ENCODE assay signal across 1 cellular context in genomic region chr20:25178563-25179438, GRCh38.
TF ChIP-seq lines count a peak whose summit lies in the region.

No MANE protein-coding gene starts in this region.

TF ChIP-seq in GM12878, 131 proteins besides CTCF, POLR2A, EP300 and RAD21 (continued from another document):
- TF ChIP-seq BRCA1 (IDR thresholded peaks at IDR 0.05; ENCODE audit: low read depth, low read length) = no peak
- peak; percentile 40; the same call in 1 of the 2 replicates for TF ChIP-seq FOXK2 (IDR thresholded peaks at IDR 0.05)
- TF ChIP-seq SREBF2 (IDR thresholded peaks at IDR 0.05; ENCODE audit: low read length) = no peak
- TF ChIP-seq ATF3 (IDR thresholded peaks at IDR 0.05; ENCODE audit: borderline replicate concordance, extremely low read depth, low read depth, low read length) = no peak
- no peak for TF ChIP-seq JUNB (IDR thresholded peaks at IDR 0.05)
- no peak for TF ChIP-seq CHD4 (IDR thresholded peaks at IDR 0.05)
- no peak for TF ChIP-seq TCF3 (IDR thresholded peaks at IDR 0.05; ENCODE audit: borderline replicate concordance, insufficient read depth, low read depth, low read length)
- TF ChIP-seq CREB1 (IDR thresholded peaks at IDR 0.05; ENCODE audit: low read depth) = no peak
- TF ChIP-seq HDGF (IDR thresholded peaks at IDR 0.05) = no peak
- TF ChIP-seq RBBP5 (conservative IDR thresholded peaks at IDR 0.05) = no peak
- TF ChIP-seq TAF1 (IDR thresholded peaks at IDR 0.05; ENCODE audit: borderline replicate concordance, low read depth, low read length) = no peak
TF ChIP-seq in GM12878: peak in this region for 4.
